24 cellular contexts compared by ENCODE assay signal in genomic region chr2:122622896-122623295, GRCh38.
"Had no signal": no experiment of that assay in that cellular context is flagged by ENCODE, and none has a peak within 500 bp of the region (broad histone marks: within the 10 kb centered on the region; RNA-seq: fewer than 3 reads in every experiment).

No MANE protein-coding gene starts in this region.

- DNase-seq: islet precursor cell; left ventricle myocardium inferior; midbrain; mucosa of descending colon; naive thymus-derived CD4-positive, alpha-beta T cell; ovary; right lobe of liver; stimulated activated CD4-positive, alpha-beta T cell treated with anti-CD3 and anti-CD28 coated beads, Interleukin-1b, Interleukin-23, amount 100 ng/mL, for 48 hours; stimulated activated CD4-positive, alpha-beta T cell treated with anti-CD3 and anti-CD28 coated beads, Interleukin-2, amount 100 ng/mL, for 48 hours; stimulated activated CD4-positive, alpha-beta T cell treated with anti-CD3 and anti-CD28 coated beads, Interleukin-4, amount 100 ng/mL, for 4 hours; stimulated activated CD8-positive, alpha-beta memory T cell treated with anti-CD3 and anti-CD28 coated beads, Interleukin-4, amount 100 ng/mL, for 48 hours; stimulated activated naive CD4-positive, alpha-beta T cell treated with Interleukin-2 at 50 U/mL for 16 hours; stimulated activated naive CD8-positive, alpha-beta T cell treated with anti-CD3 and anti-CD28 coated beads, Interleukin-15, amount 100 ng/mL, for 72 hours; substantia nigra had no signal

- H3K4me3 Mint-ChIP-seq: memory B cell; naive thymus-derived CD4-positive, alpha-beta T cell; natural killer cell treated with Interleukin-12 subunit alpha and Interleukin-12 subunit beta and Interleukin-15 and Interleukin-18, amount 100 ng/mL, for 72 hours; stimulated activated memory B cell treated with anti-CD40 and anti-IgM and Interleukin-4, amounts not matched to agents 10 μg/mL and 1 μg/mL and 100 μg/mL, for 72 hours; stimulated activated naive CD8-positive, alpha-beta T cell treated with anti-CD3 and anti-CD28 coated beads, Interleukin-15, amount 100 ng/mL, for 72 hours; type B pancreatic cell had no signal

- H3K9me3 ChIP-seq: mucosa of descending colon, ovary, right lobe of liver, vagina had no signal

- H3K27me3 ChIP-seq: hepatocyte, ovary, right atrium auricular region, right lobe of liver, tibial nerve, vagina had no signal

- H3K4me1 ChIP-seq: left ventricle myocardium inferior, right atrium auricular region, right lobe of liver, tibial nerve, vagina had no signal

- H3K79me2 ChIP-seq: hepatocyte had no signal

- H3K4me1 Mint-ChIP-seq: memory B cell; naive thymus-derived CD4-positive, alpha-beta T cell; stimulated activated memory B cell treated with anti-CD40 and anti-IgM and Interleukin-4, amounts not matched to agents 10 μg/mL and 1 μg/mL and 100 μg/mL, for 72 hours; stimulated activated naive CD8-positive, alpha-beta T cell treated with anti-CD3 and anti-CD28 coated beads, Interleukin-15, amount 100 ng/mL, for 72 hours had no signal

- H3K36me3 Mint-ChIP-seq: memory B cell; naive thymus-derived CD4-positive, alpha-beta T cell; stimulated activated memory B cell treated with anti-CD40 and anti-IgM and Interleukin-4, amounts not matched to agents 10 μg/mL and 1 μg/mL and 100 μg/mL, for 72 hours; type B pancreatic cell had no signal

- H3K27ac Mint-ChIP-seq: memory B cell; naive thymus-derived CD4-positive, alpha-beta T cell; natural killer cell treated with Interleukin-12 subunit alpha and Interleukin-12 subunit beta and Interleukin-15 and Interleukin-18, amount 100 ng/mL, for 72 hours; progenitor cell of endocrine pancreas; stimulated activated memory B cell treated with anti-CD40 and anti-IgM and Interleukin-4, amounts not matched to agents 10 μg/mL and 1 μg/mL and 100 μg/mL, for 72 hours; stimulated activated naive CD8-positive, alpha-beta T cell treated with anti-CD3 and anti-CD28 coated beads, Interleukin-15, amount 100 ng/mL, for 72 hours; type B pancreatic cell had no signal

- H3K27me3 Mint-ChIP-seq: memory B cell; naive thymus-derived CD4-positive, alpha-beta T cell; natural killer cell treated with Interleukin-12 subunit alpha and Interleukin-12 subunit beta and Interleukin-15 and Interleukin-18, amount 100 ng/mL, for 72 hours; progenitor cell of endocrine pancreas; stimulated activated memory B cell treated with anti-CD40 and anti-IgM and Interleukin-4, amounts not matched to agents 10 μg/mL and 1 μg/mL and 100 μg/mL, for 72 hours; stimulated activated naive CD8-positive, alpha-beta T cell treated with anti-CD3 and anti-CD28 coated beads, Interleukin-15, amount 100 ng/mL, for 72 hours; type B pancreatic cell had no signal

- H3K9me3 Mint-ChIP-seq: type B pancreatic cell had no signal

- H3K4me2 ChIP-seq: hepatocyte, smooth muscle cell had no signal

- H3K27ac ChIP-seq: hepatocyte, left ventricle myocardium inferior, ovary, right atrium auricular region, right lobe of liver, tibial nerve, vagina had no signal

- ATAC-seq: mucosa of descending colon; naive thymus-derived CD4-positive, alpha-beta T cell; natural killer cell treated with Interleukin-12 subunit alpha and Interleukin-12 subunit beta and Interleukin-15 and Interleukin-18, amount 100 ng/mL, for 72 hours; right lobe of liver; stimulated activated memory B cell treated with anti-CD40 and anti-IgM and Interleukin-4, amounts not matched to agents 10 μg/mL and 1 μg/mL and 100 μg/mL, for 72 hours; stimulated activated naive CD8-positive, alpha-beta T cell treated with anti-CD3 and anti-CD28 coated beads, Interleukin-15, amount 100 ng/mL, for 72 hours had no signal

- H3K4me3 ChIP-seq: hepatocyte, left ventricle myocardium inferior, mucosa of descending colon, ovary, right atrium auricular region, right lobe of liver, smooth muscle cell, tibial nerve, vagina had no signal

- H2AFZ ChIP-seq: hepatocyte had no signal

- H3K36me3 ChIP-seq: left ventricle myocardium inferior, ovary, right atrium auricular region, right lobe of liver, tibial nerve, vagina had no signal
